29 cellular contexts compared by ENCODE assay signal in the genomic region with DNA sequence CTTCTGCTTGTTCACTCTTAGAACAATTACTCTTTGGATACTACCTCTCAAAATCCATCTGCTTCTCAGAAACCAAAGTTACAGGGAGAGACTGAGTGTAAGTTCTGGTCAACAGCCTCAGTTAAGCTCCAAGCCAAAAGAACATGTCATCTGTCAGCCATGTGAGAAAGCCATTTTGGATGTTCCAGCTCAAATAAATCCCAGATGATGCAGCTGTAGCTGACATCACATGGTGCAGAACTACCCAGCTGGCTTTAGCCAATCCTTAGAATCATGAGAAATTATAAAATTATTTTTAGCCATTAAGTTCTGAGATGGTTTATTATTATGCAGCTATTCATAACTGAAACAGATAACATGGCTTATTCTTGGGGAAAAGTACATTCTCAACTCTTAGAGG.
"Had no signal": no experiment of that assay in that cellular context is flagged by ENCODE, and none has a peak within 500 bp of the region (broad histone marks: within the 10 kb centered on the region; RNA-seq: fewer than 3 reads in every experiment).

No MANE protein-coding gene starts in this region.

- H3K27ac ChIP-seq: epithelial cell of prostate, lower lobe of right lung, neural progenitor cell, parathyroid adenoma, psoas muscle, spleen, testis had no signal

- H3K4me3 Mint-ChIP-seq: activated CD4-positive, alpha-beta T cell treated with anti-CD3 and anti-CD28 coated beads, Interleukin-2, amount 10 ng/mL, durations not matched to agents 24 days and 14 days; activated CD8-positive, alpha-beta memory T cell treated with anti-CD3 and anti-CD28 coated beads, Interleukin-2, amount 10 ng/mL, durations not matched to agents 7 days and 5 days; activated CD8-positive, alpha-beta T cell treated with anti-CD3 and anti-CD28 coated beads, Interleukin-2, amount 10 ng/mL, durations not matched to agents 7 days and 5 days; immature natural killer cell; natural killer cell; neural progenitor cell had no signal

- H3K27me3 ChIP-seq: gastrocnemius medialis, neural progenitor cell, spleen, testis, uterus had no signal

- H3K4me3 ChIP-seq: gastrocnemius medialis, lower lobe of right lung, neural progenitor cell, psoas muscle, spleen, testis, uterus had no signal

- ATAC-seq: activated CD8-positive, alpha-beta memory T cell treated with anti-CD3 and anti-CD28 coated beads, Interleukin-2, amount 10 ng/mL, durations not matched to agents 7 days and 5 days; activated CD8-positive, alpha-beta T cell treated with anti-CD3 and anti-CD28 coated beads, Interleukin-2, amount 10 ng/mL, durations not matched to agents 7 days and 5 days; activated naive CD4-positive, alpha-beta T cell treated with anti-CD3 and anti-CD28 coated beads, Interleukin-2, amount 50 U/mL, for 72 hours; left colon; lower lobe of right lung; natural killer cell had no signal

- H3K36me3 Mint-ChIP-seq: activated CD8-positive, alpha-beta memory T cell treated with anti-CD3 and anti-CD28 coated beads, Interleukin-2, amount 10 ng/mL, durations not matched to agents 7 days and 5 days; activated naive CD4-positive, alpha-beta T cell treated with anti-CD3 and anti-CD28 coated beads, Interleukin-2, amount 50 U/mL, for 72 hours; immature natural killer cell; neural progenitor cell had no signal

- H3K27me3 Mint-ChIP-seq: activated CD4-positive, alpha-beta T cell treated with anti-CD3 and anti-CD28 coated beads, Interleukin-2, amount 10 ng/mL, durations not matched to agents 24 days and 14 days; activated CD8-positive, alpha-beta memory T cell treated with anti-CD3 and anti-CD28 coated beads, Interleukin-2, amount 10 ng/mL, durations not matched to agents 7 days and 5 days had no signal

- H3K4me1 Mint-ChIP-seq: activated CD4-positive, alpha-beta T cell treated with anti-CD3 and anti-CD28 coated beads, Interleukin-2, amount 10 ng/mL, durations not matched to agents 24 days and 14 days; activated CD8-positive, alpha-beta memory T cell treated with anti-CD3 and anti-CD28 coated beads, Interleukin-2, amount 10 ng/mL, durations not matched to agents 7 days and 5 days; immature natural killer cell; natural killer cell; neural progenitor cell had no signal

- H3K4me1 ChIP-seq: lower lobe of right lung, parathyroid adenoma, psoas muscle, testis, uterus had no signal

- H3K9me3 Mint-ChIP-seq: neural progenitor cell had no signal

- H3K36me3 ChIP-seq: gastrocnemius medialis, lower lobe of right lung, neural progenitor cell, spleen, uterus had no signal

- DNase-seq: activated CD4-positive, alpha-beta T cell treated with anti-CD3 and anti-CD28 coated beads, Interleukin-2, amount 10 ng/mL, durations not matched to agents 24 days and 14 days; activated CD4-positive, CD25-positive, alpha-beta regulatory T cell treated with anti-CD3 and anti-CD28 coated beads, Interleukin-2, amount 50 U/mL, for 72 hours; activated CD8-positive, alpha-beta memory T cell treated with anti-CD3 and anti-CD28 coated beads, Interleukin-2, amount 10 ng/mL, durations not matched to agents 7 days and 5 days; activated CD8-positive, alpha-beta T cell treated with anti-CD3 and anti-CD28 coated beads, Interleukin-2, amount 10 ng/mL, durations not matched to agents 7 days and 5 days; activated naive CD4-positive, alpha-beta T cell; activated T-cell treated with anti-CD3 and anti-CD28 coated beads, Interleukin-2, amount 50 U/mL, for 48 hours; dermis blood vessel endothelial cell; effector CD4-positive, alpha-beta T cell; gastrocnemius medialis; hypothalamus; immature natural killer cell; kidney; left colon; lower lobe of right lung; mesenchymal stem cell; natural killer cell; occipital lobe; psoas muscle; spleen; stimulated activated CD4-positive, alpha-beta T cell treated with anti-CD3 and anti-CD28 coated beads, Interleukin-2, amount 100 ng/mL, for 48 hours; stimulated activated naive CD4-positive, alpha-beta T cell treated with Interleukin-2 at 50 U/mL for 16 hours; T-helper 2 cell; testis; trophoblast cell; uterus had no signal

- H3K9me3 ChIP-seq: gastrocnemius medialis, lower lobe of right lung, psoas muscle, testis, uterus had no signal

- H3K27ac Mint-ChIP-seq: activated CD4-positive, alpha-beta T cell treated with anti-CD3 and anti-CD28 coated beads, Interleukin-2, amount 10 ng/mL, durations not matched to agents 24 days and 14 days; activated CD8-positive, alpha-beta memory T cell treated with anti-CD3 and anti-CD28 coated beads, Interleukin-2, amount 10 ng/mL, durations not matched to agents 7 days and 5 days; activated CD8-positive, alpha-beta T cell treated with anti-CD3 and anti-CD28 coated beads, Interleukin-2, amount 10 ng/mL, durations not matched to agents 7 days and 5 days; activated naive CD4-positive, alpha-beta T cell treated with anti-CD3 and anti-CD28 coated beads, Interleukin-2, amount 50 U/mL, for 72 hours; immature natural killer cell; natural killer cell; neural progenitor cell had no signal
